Comparison of ENCODE assay signal across 8 cellular contexts in genomic region chr10:5434017-5434753, GRCh38. TPM values are rescaled to one million over a fixed set of nuclear protein-coding genes. Genes with fewer than 3 reads are reported as not detected.
DNase-seq lines count a peak whose midpoint lies in the region; ATAC-seq and TF ChIP-seq lines count a peak whose summit lies in the region.

No MANE protein-coding gene starts in this region.

- no peaks in the 10 kb centered on the region for H3K27me3 Mint-ChIP-seq in central memory CD8-positive, alpha-beta T cell
- no peaks in the 10 kb centered on the region for H3K27me3 Mint-ChIP-seq in activated CD4-positive, alpha-beta memory T cell treated with anti-CD3 and anti-CD28 coated beads, Interleukin-2, amount 10 ng/mL, durations not matched to agents 7 days and 5 days

- POLR2A ChIA-PET in activated CD4-positive, alpha-beta memory T cell treated with anti-CD3 and anti-CD28 coated beads, Interleukin-2, amount 10 ng/mL, durations not matched to agents 7 days and 5 days (lab: Charles Lee), result interaction anchor here (0.7 to 2.8 kb wide), 4 partner anchors 13 to 584 kb away, joined by 3 to 10 read pairs (median 4); partner anchors contain the start of gene NET1

- ATAC-seq in central memory CD8-positive, alpha-beta T cell (replicated peaks; ENCODE audit: extremely low read depth, poor library complexity, severe bottlenecking), result no peak
- peak; percentile 92 for ATAC-seq in left lung

- intact Hi-C loops in left lung (cut with DNase I), result no loop called here

- H3K36me3 Mint-ChIP-seq in central memory CD8-positive, alpha-beta T cell (ENCODE audit: insufficient read depth), result no peaks in the 10 kb centered on the region
- H3K36me3 Mint-ChIP-seq in activated CD4-positive, alpha-beta memory T cell treated with anti-CD3 and anti-CD28 coated beads, Interleukin-2, amount 10 ng/mL, durations not matched to agents 7 days and 5 days (ENCODE audit: low read depth), result peaks cover 24% of the 10 kb centered on the region

- H3K4me3 Mint-ChIP-seq in central memory CD8-positive, alpha-beta T cell, result peak overlapping the region; percentile 33
- no peak overlapping the region for H3K4me3 Mint-ChIP-seq in activated CD4-positive, alpha-beta memory T cell treated with anti-CD3 and anti-CD28 coated beads, Interleukin-2, amount 10 ng/mL, durations not matched to agents 7 days and 5 days

- H3K9me3 ChIP-seq in left lung, result peaks cover 0 to 4% of the 10 kb centered on the region in 2 donors

- CTCF ChIA-PET in activated CD4-positive, alpha-beta memory T cell treated with anti-CD3 and anti-CD28 coated beads, Interleukin-2, amount 10 ng/mL, durations not matched to agents 7 days and 5 days (lab: Charles Lee), result interaction anchor here (0.6 to 4.5 kb wide), 26 partner anchors 9 to 619 kb away, joined by 3 to 50 read pairs (median 4); no protein-coding TSS in a partner anchor

- H3K27me3 ChIP-seq in left lung, result no peaks in the 10 kb centered on the region

- no peak overlapping the region for H3K4me3 ChIP-seq in left lung

- no peaks in the 10 kb centered on the region for H3K36me3 ChIP-seq in left lung

- H3K4me1 Mint-ChIP-seq in central memory CD8-positive, alpha-beta T cell, result peaks cover 10% of the 10 kb centered on the region
- peaks cover 14% of the 10 kb centered on the region for H3K4me1 Mint-ChIP-seq in activated CD4-positive, alpha-beta memory T cell treated with anti-CD3 and anti-CD28 coated beads, Interleukin-2, amount 10 ng/mL, durations not matched to agents 7 days and 5 days

- peaks cover 0 to 2% of the 10 kb centered on the region in 2 donors for H3K4me1 ChIP-seq in left lung

- peak; percentile 38 to 52 for TF ChIP-seq CTCF in left lung (IDR thresholded peaks at IDR 0.05)

- H3K27ac ChIP-seq in left lung, result no peak overlapping the region

- peak overlapping the region; percentile 80 for H3K27ac Mint-ChIP-seq in central memory CD8-positive, alpha-beta T cell (ENCODE audit: low read depth)
- no peak overlapping the region for H3K27ac Mint-ChIP-seq in activated CD4-positive, alpha-beta memory T cell treated with anti-CD3 and anti-CD28 coated beads, Interleukin-2, amount 10 ng/mL, durations not matched to agents 7 days and 5 days

- H3K9me3 Mint-ChIP-seq in central memory CD8-positive, alpha-beta T cell, result no peaks in the 10 kb centered on the region
- peaks cover 3% of the 10 kb centered on the region for H3K9me3 Mint-ChIP-seq in activated CD4-positive, alpha-beta memory T cell treated with anti-CD3 and anti-CD28 coated beads, Interleukin-2, amount 10 ng/mL, durations not matched to agents 7 days and 5 days

- DNase-seq in NCI-H1436 (lab: John Stamatoyannopoulos, UW) (peak; percentile 43), NCI-H1436 treated with DMSO at 0.1 percent for 48 hours (lab: John Stamatoyannopoulos, UW) (no peak), HCEC 1CT (peak; percentile 71), NCI-H748 (lab: John Stamatoyannopoulos, UW; ENCODE audit: unreplicated experiment) (peak; percentile 41), left lung (no peak)
- no peak for DNase-seq in central memory CD8-positive, alpha-beta T cell (ENCODE audit: low spot score in 2 of 2)
- no peak for DNase-seq in activated CD4-positive, alpha-beta memory T cell treated with anti-CD3 and anti-CD28 coated beads, Interleukin-2, amount 10 ng/mL, durations not matched to agents 7 days and 5 days
- no peak for DNase-seq in stimulated activated CD4-positive, alpha-beta T cell treated with anti-CD3 and anti-CD28 coated beads, Interleukin-15, amount 100 ng/mL, for 24 hours

RNA-seq across cellular contexts. Expression of gene NET1, which starts 21.8 kb away (rescaled TPM):
- total RNA-seq in left lung, result 10 to 100 TPM; 36.3 to 45.2 TPM
- total RNA-seq in activated CD4-positive, alpha-beta memory T cell treated with anti-CD3 and anti-CD28 coated beads, Interleukin-2, amount 10 ng/mL, durations not matched to agents 7 days and 5 days, result 10 to 100 TPM; 37.1 to 40.0 TPM

RNA-seq across cellular contexts. Expression of gene TUBAL3, which starts 29.6 kb away (rescaled TPM):
- total RNA-seq in left lung, result not detected
- total RNA-seq in activated CD4-positive, alpha-beta memory T cell treated with anti-CD3 and anti-CD28 coated beads, Interleukin-2, amount 10 ng/mL, durations not matched to agents 7 days and 5 days, result not detected

Comparison
In these comparisons a context has a peak if more than half of its experiments do, and no peak if none do; other contexts are left out.
1. DNase-seq: peak in NCI-H1436 (single experiment), HCEC 1CT (single experiment) and NCI-H748 (single experiment); none in NCI-H1436 treated with DMSO at 0.1 percent for 48 hours (single experiment), central memory CD8-positive, alpha-beta T cell (0 of 2), left lung (0 of 2), activated CD4-positive, alpha-beta memory T cell treated with anti-CD3 and anti-CD28 coated beads, Interleukin-2, amount 10 ng/mL, durations not matched to agents 7 days and 5 days (single experiment) and stimulated activated CD4-positive, alpha-beta T cell treated with anti-CD3 and anti-CD28 coated beads, Interleukin-15, amount 100 ng/mL, for 24 hours (single experiment).